In the genomic region with DNA sequence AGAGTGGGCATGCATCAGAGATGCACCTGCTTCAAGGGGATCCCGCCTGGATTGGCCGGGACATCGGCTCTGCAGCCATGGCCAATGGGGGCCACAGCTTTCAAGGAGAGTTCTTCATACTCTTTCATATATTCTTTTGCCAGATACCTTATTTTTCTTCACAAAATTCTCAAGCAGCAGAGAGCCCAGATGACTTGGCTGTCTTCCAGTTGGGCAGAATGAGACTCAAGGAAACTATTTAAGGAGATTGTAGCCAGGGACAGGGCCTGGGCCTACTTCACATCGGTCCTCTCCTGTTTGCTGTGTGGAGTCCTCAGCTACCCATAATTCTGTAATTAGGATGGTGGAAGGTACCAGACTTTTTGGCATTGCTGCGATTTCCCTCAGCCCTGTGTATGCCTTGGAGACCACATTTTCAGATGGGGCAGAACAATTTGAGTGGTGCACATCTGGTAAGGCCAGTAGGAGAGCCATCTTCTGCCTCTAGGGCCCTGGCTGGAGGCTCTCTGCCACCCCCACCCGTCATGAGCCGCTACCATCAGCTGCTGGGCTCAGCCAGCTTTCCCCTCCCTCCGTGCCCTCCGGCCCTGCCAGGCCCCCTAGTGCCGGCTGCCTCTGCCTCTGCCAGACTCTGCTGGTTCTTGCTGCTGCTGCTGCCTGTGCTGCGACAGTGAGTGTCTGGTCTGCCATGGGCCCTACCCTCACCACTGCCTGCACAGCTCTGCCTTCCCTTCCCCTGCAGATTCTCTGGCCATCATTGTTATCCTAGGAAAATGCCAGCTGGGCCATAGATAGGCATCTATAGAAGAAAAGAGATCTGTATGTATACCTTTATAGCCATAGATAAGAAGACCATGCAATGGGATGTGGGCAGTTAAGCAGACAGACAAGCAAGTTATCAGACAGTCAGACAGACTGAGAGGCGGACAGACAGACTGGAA, we compare ENCODE assay signal across 16 cellular contexts. TPM values are rescaled to one million over a fixed set of nuclear protein-coding genes. Genes with fewer than 3 reads are reported as not detected.
DNase-seq lines count a peak whose midpoint lies in the region; ATAC-seq, FAIRE-seq and TF ChIP-seq lines count a peak whose summit lies in the region.
"Had no signal": no experiment of that assay in that cellular context is flagged by ENCODE, and none has a peak within 500 bp of the region (broad histone marks: within the 10 kb centered on the region; RNA-seq: fewer than 3 reads in every experiment).

No MANE protein-coding gene starts in this region.

- peaks cover 10% of the 10 kb centered on the region; the same call in 2 of the 3 replicates for H3K4me1 Mint-ChIP-seq in GM23338
- peaks cover 7% of the 10 kb centered on the region for H3K4me1 Mint-ChIP-seq in astrocyte (ENCODE audit: low read depth, unreplicated experiment)
- no peaks in the 10 kb centered on the region for H3K4me1 Mint-ChIP-seq in activated CD4-positive, alpha-beta T cell treated with anti-CD3 and anti-CD28 coated beads for 36 hours
- H3K4me1 Mint-ChIP-seq: activated CD4-positive, alpha-beta memory T cell treated with anti-CD3 and anti-CD28 coated beads, Interleukin-2, amount 10 ng/mL, durations not matched to agents 7 days and 5 days had no signal

- H4K20me1 ChIP-seq in GM23338 (replicated peaks; ENCODE audit: insufficient read depth) = no peaks in the 10 kb centered on the region
- no peaks in the 10 kb centered on the region for H4K20me1 ChIP-seq in astrocyte (ENCODE audit: insufficient read depth, low read length)
- H4K20me1 ChIP-seq: BLaER1 treated with 17β-estradiol and CSF1 and Interleukin-3, amounts not matched to agents 10 nM and 100 nM had no signal

- intact Hi-C loops in testis (cut with DNase I; ENCODE audit: low total_unique reads) = no loop called here
- intact Hi-C loops in activated CD4-positive, alpha-beta T cell treated with anti-CD3 and anti-CD28 coated beads for 36 hours (cut with DNase I, micrococcal nuclease) = no loop called here

- H3K9me3 Mint-ChIP-seq in GM23338 = no peaks in the 10 kb centered on the region
- H3K9me3 Mint-ChIP-seq in astrocyte (ENCODE audit: unreplicated experiment) = peaks cover 7% of the 10 kb centered on the region
- H3K9me3 Mint-ChIP-seq in activated CD4-positive, alpha-beta T cell treated with anti-CD3 and anti-CD28 coated beads for 36 hours (ENCODE audit: low read depth) = no peaks in the 10 kb centered on the region
- H3K9me3 Mint-ChIP-seq: activated CD4-positive, alpha-beta memory T cell treated with anti-CD3 and anti-CD28 coated beads, Interleukin-2, amount 10 ng/mL, durations not matched to agents 7 days and 5 days; activated T-cell treated with anti-CD3 and anti-CD28 coated beads, Interleukin-2, amount 50 U/mL, for 72 hours had no signal

- 0 out of 2 replicates have a peak overlapping the region, but pooled peaks have one; percentile 26 for H3K4me2 ChIP-seq in GM23338
- no peak overlapping the region for H3K4me2 ChIP-seq in astrocyte (ENCODE audit: low read length)
- H3K4me2 ChIP-seq: BLaER1 treated with 17β-estradiol and CSF1 and Interleukin-3, amounts not matched to agents 10 nM and 100 nM; smooth muscle cell had no signal

- TF ChIP-seq POLR2A in testis (IDR thresholded peaks at IDR 0.05) = no peak

- H3K4me3 Mint-ChIP-seq in GM23338 (no peak overlapping the region), astrocyte (ENCODE audit: unreplicated experiment) (no peak overlapping the region)
- H3K4me3 Mint-ChIP-seq in activated CD4-positive, alpha-beta T cell treated with anti-CD3 and anti-CD28 coated beads for 36 hours = no peak overlapping the region
- H3K4me3 Mint-ChIP-seq: activated CD4-positive, alpha-beta memory T cell treated with anti-CD3 and anti-CD28 coated beads, Interleukin-2, amount 10 ng/mL, durations not matched to agents 7 days and 5 days; activated T-cell treated with anti-CD3 and anti-CD28 coated beads, Interleukin-2, amount 50 U/mL, for 72 hours had no signal

- no peaks in the 10 kb centered on the region for H3K36me3 ChIP-seq in GM23338 (ENCODE audit: insufficient read depth)
- no peaks in the 10 kb centered on the region for H3K36me3 ChIP-seq in astrocyte (ENCODE audit: insufficient read depth, low read length)
- H3K36me3 ChIP-seq in testis (ENCODE audit: low read depth, missing control alignments) = no peaks in the 10 kb centered on the region
- H3K36me3 ChIP-seq: BLaER1 treated with 17β-estradiol and CSF1 and Interleukin-3, amounts not matched to agents 10 nM and 100 nM; SJSA1 had no signal

- H3K4me1 ChIP-seq in GM23338 (ENCODE audit: insufficient read depth) (no peaks in the 10 kb centered on the region), astrocyte (ENCODE audit: insufficient read depth, low read length) (no peaks in the 10 kb centered on the region), testis (no peaks in the 10 kb centered on the region)
- H3K4me1 ChIP-seq: SJSA1 had no signal

- POLR2A ChIA-PET in activated CD4-positive, alpha-beta T cell treated with anti-CD3 and anti-CD28 coated beads for 36 hours (lab: Charles Lee) = no interaction called here

- H3F3A ChIP-seq in GM23338 (replicated peaks; ENCODE audit: low read depth) = no peaks in the 10 kb centered on the region

- DNase-seq in GM23338 (ENCODE audit: low spot score) = peak; percentile 13
- DNase-seq in astrocyte (ENCODE audit: low read depth) = peak; percentile 25
- DNase-seq in foreskin fibroblast = peak; percentile 64 to 87
- DNase-seq in testis = peak; percentile 52
- DNase-seq in NCI-H226 = no peak
- no peak for DNase-seq in activated CD4-positive, alpha-beta T cell treated with anti-CD3 and anti-CD28 coated beads for 36 hours
- no peak for DNase-seq in KG1 (lab: John Stamatoyannopoulos, UW)
- DNase-seq: activated CD4-positive, alpha-beta memory T cell treated with anti-CD3 and anti-CD28 coated beads, Interleukin-2, amount 10 ng/mL, durations not matched to agents 7 days and 5 days; left colon; NCI-H1694 treated with DMSO at 0.1 percent for 48 hours had no signal

- no peak for FAIRE-seq in astrocyte (lab: Jason Lieb, UNC)
- FAIRE-seq: colon had no signal

- peak overlapping the region; percentile 72; the same call in 1 of the 2 replicates for H2AFZ ChIP-seq in GM23338
- no peak overlapping the region for H2AFZ ChIP-seq in astrocyte (ENCODE audit: low read depth, low read length)

- no peak overlapping the region for H3K27ac ChIP-seq in GM23338 (ENCODE audit: low read depth)
- no peak overlapping the region for H3K27ac ChIP-seq in astrocyte (ENCODE audit: low read depth, low read length)
- H3K27ac ChIP-seq in testis = no peak overlapping the region
- H3K27ac ChIP-seq: BLaER1 treated with 17β-estradiol and CSF1 and Interleukin-3, amounts not matched to agents 10 nM and 100 nM; SJSA1 had no signal

- no peaks in the 10 kb centered on the region for H3K27me3 ChIP-seq in GM23338 (ENCODE audit: insufficient read depth)
- peaks cover under 1% of the 10 kb centered on the region for H3K27me3 ChIP-seq in astrocyte (ENCODE audit: insufficient read depth, low read length)
- no peaks in the 10 kb centered on the region for H3K27me3 ChIP-seq in testis
- H3K27me3 ChIP-seq: SJSA1 had no signal

- H3K9me3 ChIP-seq in astrocyte (ENCODE audit: insufficient read depth, low read depth, low read length) (no peaks in the 10 kb centered on the region), testis (no peaks in the 10 kb centered on the region)
- H3K9me3 ChIP-seq: BLaER1 treated with 17β-estradiol and CSF1 and Interleukin-3, amounts not matched to agents 10 nM and 100 nM; SJSA1 had no signal

- H3K79me2 ChIP-seq in GM23338 (replicated peaks; ENCODE audit: insufficient read depth) (no peaks in the 10 kb centered on the region), astrocyte (ENCODE audit: insufficient read depth, low read length) (no peaks in the 10 kb centered on the region)

- H3K27me3 Mint-ChIP-seq in GM23338 (ENCODE audit: insufficient read depth, low read depth, poor library complexity) = peaks cover 10% of the 10 kb centered on the region
- H3K27me3 Mint-ChIP-seq in astrocyte (ENCODE audit: low read depth, unreplicated experiment) = peaks cover 35% of the 10 kb centered on the region
- H3K27me3 Mint-ChIP-seq in activated CD4-positive, alpha-beta T cell treated with anti-CD3 and anti-CD28 coated beads for 36 hours = no peaks in the 10 kb centered on the region

- H3K27ac Mint-ChIP-seq in GM23338 (no peak overlapping the region), astrocyte (ENCODE audit: unreplicated experiment) (no peak overlapping the region)
- H3K27ac Mint-ChIP-seq in activated CD4-positive, alpha-beta T cell treated with anti-CD3 and anti-CD28 coated beads for 36 hours = no peak overlapping the region
- H3K27ac Mint-ChIP-seq: activated CD4-positive, alpha-beta memory T cell treated with anti-CD3 and anti-CD28 coated beads, Interleukin-2, amount 10 ng/mL, durations not matched to agents 7 days and 5 days; activated T-cell treated with anti-CD3 and anti-CD28 coated beads, Interleukin-2, amount 50 U/mL, for 72 hours had no signal

- no peaks in the 10 kb centered on the region for H3K9me2 ChIP-seq in GM23338 (ENCODE audit: insufficient read depth)

- H3K4me3 ChIP-seq in GM23338 = no peak overlapping the region
- no peak overlapping the region for H3K4me3 ChIP-seq in astrocyte (ENCODE audit: insufficient read depth, low read depth, low read length)
- H3K4me3 ChIP-seq in foreskin fibroblast (ENCODE audit: low read depth in 1 of 2, low read length in 2 of 2) = no peak overlapping the region
- no peak overlapping the region for H3K4me3 ChIP-seq in testis
- H3K4me3 ChIP-seq: BLaER1 treated with 17β-estradiol and CSF1 and Interleukin-3, amounts not matched to agents 10 nM and 100 nM; SJSA1; smooth muscle cell had no signal

- peak; percentile 62 for ATAC-seq in GM23338
- no peak for ATAC-seq in activated CD4-positive, alpha-beta T cell treated with anti-CD3 and anti-CD28 coated beads for 36 hours
- ATAC-seq: left colon had no signal

- CTCF ChIA-PET in activated CD4-positive, alpha-beta T cell treated with anti-CD3 and anti-CD28 coated beads for 36 hours (lab: Charles Lee) = interaction anchor here (0.5 to 1.8 kb wide), 3 partner anchors 15 to 335 kb away, joined by 4 to 7 read pairs (median 5); no protein-coding TSS in a partner anchor

- TF ChIP-seq CTCF in GM23338 (conservative IDR thresholded peaks at IDR 0.05; ENCODE audit: low read depth in 2 of 2) = no peak
- no peak for TF ChIP-seq CTCF in astrocyte (IDR thresholded peaks at IDR 0.05; ENCODE audit: insufficient read depth, low read depth, low read length)
- no peak for TF ChIP-seq CTCF in foreskin fibroblast (IDR thresholded peaks at IDR 0.05; ENCODE audit: low read depth, low read length)
- no peak for TF ChIP-seq CTCF in testis (IDR thresholded peaks at IDR 0.05)

- H3K9ac ChIP-seq in astrocyte (ENCODE audit: low read length) = no peak overlapping the region
- H3K9ac ChIP-seq: BLaER1 treated with 17β-estradiol and CSF1 and Interleukin-3, amounts not matched to agents 10 nM and 100 nM had no signal

- 82 to 89% methylated on average over 7 to 12 of the region's 12 CpGs for WGBS in testis, 2 donors

- H3K36me3 Mint-ChIP-seq in GM23338 (ENCODE audit: low read depth) (no peaks in the 10 kb centered on the region), astrocyte (ENCODE audit: low read depth, unreplicated experiment) (peaks cover 1% of the 10 kb centered on the region)
- H3K36me3 Mint-ChIP-seq in activated CD4-positive, alpha-beta T cell treated with anti-CD3 and anti-CD28 coated beads for 36 hours (ENCODE audit: low read depth) = no peaks in the 10 kb centered on the region

RNA-seq across cellular contexts. Expression of a gene that starts 6.7 kb away (rescaled TPM):
- total RNA-seq in GM23338 (2014; rRNA removed; shearing (Covaris generic)) = 0.50 and 0.90 TPM in 2 replicates
- polyA plus RNA-seq in GM23338 (2016; fragmentation: Nextera tagmentation; extraction: Ambion mirVana) (0.21 and 0.45 TPM in 2 replicates), testis (ENCODE audit: insufficient read depth, low read depth, low replicate concordance) (13.5 TPM)
- total RNA-seq in astrocyte (0.14 TPM in 1 of 2 replicates, not detected in the other), testis (10 to 100 TPM in 1 of 2 donors, 1 to 10 TPM in 1; 9.1 to 18.5 TPM)
- total RNA-seq in activated CD4-positive, alpha-beta T cell treated with anti-CD3 and anti-CD28 coated beads for 36 hours = under 1 TPM; 0.39 to 0.41 TPM
- total RNA-seq: HT1080, SJSA1 had no signal

RNA-seq across cellular contexts. Expression of a gene that starts 17.2 kb away (rescaled TPM):
- total RNA-seq in GM23338 (2014; rRNA removed; shearing (Covaris generic)) = 13.4 and 20.1 TPM in 2 replicates
- 4.3 and 4.6 TPM in 2 replicates for polyA plus RNA-seq in GM23338 (2016; fragmentation: Nextera tagmentation; extraction: Ambion mirVana)
- 5.1 and 5.3 TPM in 2 replicates for total RNA-seq in astrocyte
- total RNA-seq in testis = 1 to 10 TPM; 5.6 to 7.6 TPM
- 2.6 TPM for polyA plus RNA-seq in testis (ENCODE audit: insufficient read depth, low read depth, low replicate concordance)
- total RNA-seq in activated CD4-positive, alpha-beta T cell treated with anti-CD3 and anti-CD28 coated beads for 36 hours = 1 to 10 TPM; 2.1 to 2.3 TPM

RNA-seq across cellular contexts. Expression of a gene that starts 18.1 kb away (rescaled TPM):
- 4.5 and 4.8 TPM in 2 replicates for total RNA-seq in GM23338 (2014; rRNA removed; shearing (Covaris generic))
- polyA plus RNA-seq in GM23338 (2016; fragmentation: Nextera tagmentation; extraction: Ambion mirVana) (2.1 and 3.9 TPM in 2 replicates), testis (ENCODE audit: insufficient read depth, low read depth, low replicate concordance) (31.8 TPM)
- total RNA-seq in astrocyte (2.1 and 2.5 TPM in 2 replicates), testis (10 to 100 TPM; 12.3 to 15.0 TPM)
- 1 to 10 TPM; 4.7 to 5.3 TPM for total RNA-seq in activated CD4-positive, alpha-beta T cell treated with anti-CD3 and anti-CD28 coated beads for 36 hours

RNA-seq across cellular contexts. Expression of a gene that starts 18.1 kb away (rescaled TPM):
- total RNA-seq in GM23338 (2014; rRNA removed; shearing (Covaris generic)) = 0.14 TPM in 1 of 2 replicates, not detected in the other
- polyA plus RNA-seq in GM23338 (2016; fragmentation: Nextera tagmentation; extraction: Ambion mirVana) (not detected in 2 replicates), testis (ENCODE audit: insufficient read depth, low read depth, low replicate concordance) (31.9 TPM)
- total RNA-seq in astrocyte (not detected in 2 replicates), testis (10 to 100 TPM in 1 of 2 donors, 1 to 10 TPM in 1; 8.1 to 12.3 TPM)
- total RNA-seq in activated CD4-positive, alpha-beta T cell treated with anti-CD3 and anti-CD28 coated beads for 36 hours = not detected
- total RNA-seq: activated CD4-positive, alpha-beta memory T cell treated with anti-CD3 and anti-CD28 coated beads, Interleukin-2, amount 10 ng/mL, durations not matched to agents 7 days and 5 days; HT1080; left colon; smooth muscle cell had no signal

Comparison
In these comparisons a context has a peak if more than half of its experiments do, and no peak if none do; other contexts are left out.
1. DNase-seq: peak in GM23338 (single experiment), astrocyte (single experiment), foreskin fibroblast (2 of 2) and testis (single experiment); none in NCI-H226 (single experiment), activated CD4-positive, alpha-beta T cell treated with anti-CD3 and anti-CD28 coated beads for 36 hours (single experiment) and KG1 (single experiment).